1 cellular context compared by ENCODE assay signal in genomic region chr2:96537734-96538486, GRCh38.
A peak's percentile ranks its signal among the peaks of the same experiment; 100 is the strongest.
TF ChIP-seq lines count a peak whose summit lies in the region.

No MANE protein-coding gene starts in this region.

TF ChIP-seq in HepG2, 621 proteins besides CTCF, POLR2A, EP300 and RAD21 (continued from another document):
- TF ChIP-seq, protein P1, sequence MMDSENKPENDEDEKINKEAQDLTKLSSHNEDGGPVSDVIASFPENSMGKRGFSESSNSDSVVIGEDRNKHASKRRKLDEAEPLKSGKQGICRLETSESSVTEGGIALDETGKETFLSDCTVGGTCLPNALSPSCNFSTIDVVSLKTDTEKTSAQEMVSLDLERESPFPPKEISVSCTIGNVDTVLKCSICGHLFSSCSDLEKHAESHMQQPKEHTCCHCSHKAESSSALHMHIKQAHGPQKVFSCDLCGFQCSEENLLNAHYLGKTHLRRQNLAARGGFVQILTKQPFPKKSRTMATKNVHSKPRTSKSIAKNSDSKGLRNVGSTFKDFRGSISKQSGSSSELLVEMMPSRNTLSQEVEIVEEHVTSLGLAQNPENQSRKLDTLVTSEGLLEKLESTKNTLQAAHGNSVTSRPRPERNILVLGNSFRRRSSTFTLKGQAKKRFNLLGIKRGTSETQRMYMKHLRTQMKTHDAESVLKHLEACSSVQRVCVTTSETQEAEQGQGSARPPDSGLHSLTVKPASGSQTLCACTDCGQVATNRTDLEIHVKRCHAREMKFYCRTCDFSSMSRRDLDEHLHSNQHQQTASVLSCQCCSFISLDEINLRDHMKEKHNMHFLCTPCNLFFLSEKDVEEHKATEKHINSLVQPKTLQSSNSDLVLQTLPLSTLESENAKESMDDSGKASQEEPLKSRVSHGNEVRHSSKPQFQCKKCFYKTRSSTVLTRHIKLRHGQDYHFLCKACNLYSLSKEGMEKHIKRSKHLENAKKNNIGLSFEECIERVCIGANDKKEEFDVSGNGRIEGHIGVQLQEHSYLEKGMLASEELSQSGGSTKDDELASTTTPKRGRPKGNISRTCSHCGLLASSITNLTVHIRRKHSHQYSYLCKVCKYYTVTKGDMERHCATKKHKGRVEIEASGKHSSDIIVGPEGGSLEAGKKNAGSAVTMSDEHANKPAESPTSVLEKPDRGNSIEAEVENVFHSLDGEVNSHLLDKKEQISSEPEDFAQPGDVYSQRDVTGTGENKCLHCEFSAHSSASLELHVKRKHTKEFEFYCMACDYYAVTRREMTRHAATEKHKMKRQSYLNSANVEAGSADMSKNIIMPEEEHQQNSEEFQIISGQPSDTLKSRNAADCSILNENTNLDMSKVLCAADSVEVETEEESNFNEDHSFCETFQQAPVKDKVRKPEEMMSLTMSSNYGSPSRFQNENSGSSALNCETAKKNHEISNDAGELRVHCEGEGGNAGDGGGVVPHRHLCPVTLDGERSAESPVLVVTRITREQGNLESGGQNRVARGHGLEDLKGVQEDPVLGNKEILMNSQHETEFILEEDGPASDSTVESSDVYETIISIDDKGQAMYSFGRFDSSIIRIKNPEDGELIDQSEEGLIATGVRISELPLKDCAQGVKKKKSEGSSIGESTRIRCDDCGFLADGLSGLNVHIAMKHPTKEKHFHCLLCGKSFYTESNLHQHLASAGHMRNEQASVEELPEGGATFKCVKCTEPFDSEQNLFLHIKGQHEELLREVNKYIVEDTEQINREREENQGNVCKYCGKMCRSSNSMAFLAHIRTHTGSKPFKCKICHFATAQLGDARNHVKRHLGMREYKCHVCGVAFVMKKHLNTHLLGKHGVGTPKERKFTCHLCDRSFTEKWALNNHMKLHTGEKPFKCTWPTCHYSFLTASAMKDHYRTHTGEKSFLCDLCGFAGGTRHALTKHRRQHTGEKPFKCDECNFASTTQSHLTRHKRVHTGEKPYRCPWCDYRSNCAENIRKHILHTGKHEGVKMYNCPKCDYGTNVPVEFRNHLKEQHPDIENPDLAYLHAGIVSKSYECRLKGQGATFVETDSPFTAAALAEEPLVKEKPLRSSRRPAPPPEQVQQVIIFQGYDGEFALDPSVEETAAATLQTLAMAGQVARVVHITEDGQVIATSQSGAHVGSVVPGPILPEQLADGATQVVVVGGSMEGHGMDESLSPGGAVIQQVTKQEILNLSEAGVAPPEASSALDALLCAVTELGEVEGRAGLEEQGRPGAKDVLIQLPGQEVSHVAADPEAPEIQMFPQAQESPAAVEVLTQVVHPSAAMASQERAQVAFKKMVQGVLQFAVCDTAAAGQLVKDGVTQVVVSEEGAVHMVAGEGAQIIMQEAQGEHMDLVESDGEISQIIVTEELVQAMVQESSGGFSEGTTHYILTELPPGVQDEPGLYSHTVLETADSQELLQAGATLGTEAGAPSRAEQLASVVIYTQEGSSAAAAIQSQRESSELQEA (CRISPR knock-in tag; IDR thresholded peaks at IDR 0.05; ENCODE audit: not compliant biosample characterization): peak; percentile 37
- TF ChIP-seq ZNF274 (CRISPR knock-in tag; IDR thresholded peaks at IDR 0.05) (0 out of 2 replicates have a peak, but pooled peaks have one; percentile 27), MTERF4 (CRISPR knock-in tag; IDR thresholded peaks at IDR 0.05) (peak; percentile 49; the same call in 1 of the 2 replicates), SNAI1 (CRISPR knock-in tag; IDR thresholded peaks at IDR 0.05; ENCODE audit: borderline replicate concordance) (0 out of 2 replicates have a peak, but pooled peaks have one; percentile 17), MED1 (CRISPR knock-in tag; IDR thresholded peaks at IDR 0.05) (no peak), FOXP1 (IDR thresholded peaks at IDR 0.05) (no peak), FOXP1 (CRISPR knock-in tag; IDR thresholded peaks at IDR 0.05) (no peak), ZFX (CRISPR knock-in tag; IDR thresholded peaks at IDR 0.05; ENCODE audit: low read depth) (0 out of 2 replicates have a peak, but pooled peaks have one; percentile 17), NONO (IDR thresholded peaks at IDR 0.05) (no peak), NONO (CRISPR knock-in tag; conservative IDR thresholded peaks at IDR 0.05) (no peak), RFXAP (CRISPR knock-in tag; IDR thresholded peaks at IDR 0.05; ENCODE audit: borderline replicate concordance) (peak; percentile 18; the same call in 1 of the 2 replicates), NR2F6 (IDR thresholded peaks at IDR 0.05) (no peak), NR2F6 (CRISPR knock-in tag; IDR thresholded peaks at IDR 0.05) (no peak), HNF1A (IDR thresholded peaks at IDR 0.05; ENCODE audit: low read depth) (no peak), HNF1A (CRISPR knock-in tag; IDR thresholded peaks at IDR 0.05; ENCODE audit: borderline replicate concordance) (0 out of 2 replicates have a peak, but pooled peaks have one; percentile 34)
- TF ChIP-seq, protein P2, sequence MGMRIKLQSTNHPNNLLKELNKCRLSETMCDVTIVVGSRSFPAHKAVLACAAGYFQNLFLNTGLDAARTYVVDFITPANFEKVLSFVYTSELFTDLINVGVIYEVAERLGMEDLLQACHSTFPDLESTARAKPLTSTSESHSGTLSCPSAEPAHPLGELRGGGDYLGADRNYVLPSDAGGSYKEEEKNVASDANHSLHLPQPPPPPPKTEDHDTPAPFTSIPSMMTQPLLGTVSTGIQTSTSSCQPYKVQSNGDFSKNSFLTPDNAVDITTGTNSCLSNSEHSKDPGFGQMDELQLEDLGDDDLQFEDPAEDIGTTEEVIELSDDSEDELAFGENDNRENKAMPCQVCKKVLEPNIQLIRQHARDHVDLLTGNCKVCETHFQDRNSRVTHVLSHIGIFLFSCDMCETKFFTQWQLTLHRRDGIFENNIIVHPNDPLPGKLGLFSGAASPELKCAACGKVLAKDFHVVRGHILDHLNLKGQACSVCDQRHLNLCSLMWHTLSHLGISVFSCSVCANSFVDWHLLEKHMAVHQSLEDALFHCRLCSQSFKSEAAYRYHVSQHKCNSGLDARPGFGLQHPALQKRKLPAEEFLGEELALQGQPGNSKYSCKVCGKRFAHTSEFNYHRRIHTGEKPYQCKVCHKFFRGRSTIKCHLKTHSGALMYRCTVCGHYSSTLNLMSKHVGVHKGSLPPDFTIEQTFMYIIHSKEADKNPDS (CRISPR knock-in tag; IDR thresholded peaks at IDR 0.05): no peak
